In genomic region chr1:116485071-116485735, GRCh38 we compare ENCODE assay signal across 1 cellular context.
A peak's percentile ranks its signal among the peaks of the same experiment; 100 is the strongest.
TF ChIP-seq lines count a peak whose summit lies in the region.

No MANE protein-coding gene starts in this region.

TF ChIP-seq in HepG2, 621 proteins besides CTCF, POLR2A, EP300 and RAD21 (continued from another document):
- TF ChIP-seq, protein P1, sequence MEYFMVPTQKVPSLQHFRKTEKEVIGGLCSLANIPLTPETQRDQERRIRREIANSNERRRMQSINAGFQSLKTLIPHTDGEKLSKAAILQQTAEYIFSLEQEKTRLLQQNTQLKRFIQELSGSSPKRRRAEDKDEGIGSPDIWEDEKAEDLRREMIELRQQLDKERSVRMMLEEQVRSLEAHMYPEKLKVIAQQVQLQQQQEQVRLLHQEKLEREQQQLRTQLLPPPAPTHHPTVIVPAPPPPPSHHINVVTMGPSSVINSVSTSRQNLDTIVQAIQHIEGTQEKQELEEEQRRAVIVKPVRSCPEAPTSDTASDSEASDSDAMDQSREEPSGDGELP (IDR thresholded peaks at IDR 0.05; ENCODE audit: borderline replicate concordance, low read depth), result 0 out of 2 replicates have a peak, but pooled peaks have one; percentile 5
- peak; percentile 48 for TF ChIP-seq ELF3 (CRISPR knock-in tag; IDR thresholded peaks at IDR 0.05)
- no peak for TF ChIP-seq NR2F2 (IDR thresholded peaks at IDR 0.05; ENCODE audit: borderline replicate concordance, low read depth)
- TF ChIP-seq GATA4 (IDR thresholded peaks at IDR 0.05; ENCODE audit: borderline replicate concordance, low read depth), result no peak
- 0 out of 2 replicates have a peak, but pooled peaks have one; percentile 30 for TF ChIP-seq ZNF430 (CRISPR knock-in tag; IDR thresholded peaks at IDR 0.05)
- TF ChIP-seq SETDB1 (CRISPR knock-in tag; IDR thresholded peaks at IDR 0.05; ENCODE audit: borderline replicate concordance), result no peak
- TF ChIP-seq JARID2 (CRISPR knock-in tag; IDR thresholded peaks at IDR 0.05; ENCODE audit: insufficient replicate concordance), result no peak
- TF ChIP-seq MTA1 (CRISPR knock-in tag; IDR thresholded peaks at IDR 0.05; ENCODE audit: borderline replicate concordance), result peak; percentile 25; the same call in 1 of the 2 replicates
- TF ChIP-seq GFI1 (CRISPR knock-in tag; IDR thresholded peaks at IDR 0.05; ENCODE audit: borderline replicate concordance), result 0 out of 2 replicates have a peak, but pooled peaks have one; percentile 31
- TF ChIP-seq HMG20B (CRISPR knock-in tag; conservative IDR thresholded peaks at IDR 0.05), result no peak
- TF ChIP-seq ZFP90 (CRISPR knock-in tag; IDR thresholded peaks at IDR 0.05; ENCODE audit: borderline replicate concordance), result 0 out of 2 replicates have a peak, but pooled peaks have one; percentile 35
- no peak for TF ChIP-seq GTF2F1 (IDR thresholded peaks at IDR 0.05; ENCODE audit: low read length)
- no peak for TF ChIP-seq HDAC6 (IDR thresholded peaks at IDR 0.05; ENCODE audit: low read depth, low read length)
- TF ChIP-seq NFIC (IDR thresholded peaks at IDR 0.05; ENCODE audit: low read length), result no peak
- TF ChIP-seq DDIT3 (CRISPR knock-in tag; IDR thresholded peaks at IDR 0.05), result no peak
- peak; percentile 62 for TF ChIP-seq KAT8 (CRISPR knock-in tag; IDR thresholded peaks at IDR 0.05)
- TF ChIP-seq, protein P2, sequence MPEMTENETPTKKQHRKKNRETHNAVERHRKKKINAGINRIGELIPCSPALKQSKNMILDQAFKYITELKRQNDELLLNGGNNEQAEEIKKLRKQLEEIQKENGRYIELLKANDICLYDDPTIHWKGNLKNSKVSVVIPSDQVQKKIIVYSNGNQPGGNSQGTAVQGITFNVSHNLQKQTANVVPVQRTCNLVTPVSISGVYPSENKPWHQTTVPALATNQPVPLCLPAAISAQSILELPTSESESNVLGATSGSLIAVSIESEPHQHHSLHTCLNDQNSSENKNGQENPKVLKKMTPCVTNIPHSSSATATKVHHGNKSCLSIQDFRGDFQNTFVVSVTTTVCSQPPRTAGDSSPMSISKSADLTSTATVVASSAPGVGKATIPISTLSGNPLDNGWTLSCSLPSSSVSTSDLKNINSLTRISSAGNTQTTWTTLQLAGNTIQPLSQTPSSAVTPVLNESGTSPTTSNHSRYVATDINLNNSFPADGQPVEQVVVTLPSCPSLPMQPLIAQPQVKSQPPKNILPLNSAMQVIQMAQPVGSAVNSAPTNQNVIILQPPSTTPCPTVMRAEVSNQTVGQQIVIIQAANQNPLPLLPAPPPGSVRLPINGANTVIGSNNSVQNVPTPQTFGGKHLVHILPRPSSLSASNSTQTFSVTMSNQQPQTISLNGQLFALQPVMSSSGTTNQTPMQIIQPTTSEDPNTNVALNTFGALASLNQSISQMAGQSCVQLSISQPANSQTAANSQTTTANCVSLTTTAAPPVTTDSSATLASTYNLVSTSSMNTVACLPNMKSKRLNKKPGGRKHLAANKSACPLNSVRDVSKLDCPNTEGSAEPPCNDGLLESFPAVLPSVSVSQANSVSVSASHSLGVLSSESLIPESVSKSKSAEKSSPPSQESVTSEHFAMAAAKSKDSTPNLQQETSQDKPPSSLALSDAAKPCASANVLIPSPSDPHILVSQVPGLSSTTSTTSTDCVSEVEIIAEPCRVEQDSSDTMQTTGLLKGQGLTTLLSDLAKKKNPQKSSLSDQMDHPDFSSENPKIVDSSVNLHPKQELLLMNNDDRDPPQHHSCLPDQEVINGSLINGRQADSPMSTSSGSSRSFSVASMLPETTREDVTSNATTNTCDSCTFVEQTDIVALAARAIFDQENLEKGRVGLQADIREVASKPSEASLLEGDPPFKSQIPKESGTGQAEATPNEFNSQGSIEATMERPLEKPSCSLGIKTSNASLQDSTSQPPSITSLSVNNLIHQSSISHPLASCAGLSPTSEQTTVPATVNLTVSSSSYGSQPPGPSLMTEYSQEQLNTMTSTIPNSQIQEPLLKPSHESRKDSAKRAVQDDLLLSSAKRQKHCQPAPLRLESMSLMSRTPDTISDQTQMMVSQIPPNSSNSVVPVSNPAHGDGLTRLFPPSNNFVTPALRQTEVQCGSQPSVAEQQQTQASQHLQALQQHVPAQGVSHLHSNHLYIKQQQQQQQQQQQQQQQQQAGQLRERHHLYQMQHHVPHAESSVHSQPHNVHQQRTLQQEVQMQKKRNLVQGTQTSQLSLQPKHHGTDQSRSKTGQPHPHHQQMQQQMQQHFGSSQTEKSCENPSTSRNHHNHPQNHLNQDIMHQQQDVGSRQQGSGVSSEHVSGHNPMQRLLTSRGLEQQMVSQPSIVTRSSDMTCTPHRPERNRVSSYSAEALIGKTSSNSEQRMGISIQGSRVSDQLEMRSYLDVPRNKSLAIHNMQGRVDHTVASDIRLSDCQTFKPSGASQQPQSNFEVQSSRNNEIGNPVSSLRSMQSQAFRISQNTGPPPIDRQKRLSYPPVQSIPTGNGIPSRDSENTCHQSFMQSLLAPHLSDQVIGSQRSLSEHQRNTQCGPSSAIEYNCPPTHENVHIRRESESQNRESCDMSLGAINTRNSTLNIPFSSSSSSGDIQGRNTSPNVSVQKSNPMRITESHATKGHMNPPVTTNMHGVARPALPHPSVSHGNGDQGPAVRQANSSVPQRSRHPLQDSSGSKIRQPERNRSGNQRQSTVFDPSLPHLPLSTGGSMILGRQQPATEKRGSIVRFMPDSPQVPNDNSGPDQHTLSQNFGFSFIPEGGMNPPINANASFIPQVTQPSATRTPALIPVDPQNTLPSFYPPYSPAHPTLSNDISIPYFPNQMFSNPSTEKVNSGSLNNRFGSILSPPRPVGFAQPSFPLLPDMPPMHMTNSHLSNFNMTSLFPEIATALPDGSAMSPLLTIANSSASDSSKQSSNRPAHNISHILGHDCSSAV (CRISPR knock-in tag; IDR thresholded peaks at IDR 0.05; ENCODE audit: borderline replicate concordance), result no peak
- peak; percentile 33; the same call in 1 of the 2 replicates for TF ChIP-seq CREM (IDR thresholded peaks at IDR 0.05)
- no peak for TF ChIP-seq CREM (CRISPR knock-in tag; IDR thresholded peaks at IDR 0.05)
- no peak for TF ChIP-seq ZIK1 (CRISPR knock-in tag; IDR thresholded peaks at IDR 0.05; ENCODE audit: borderline replicate concordance, low read depth)
- no peak for TF ChIP-seq ZNF543 (CRISPR knock-in tag; IDR thresholded peaks at IDR 0.05)
- no peak for TF ChIP-seq THYN1 (CRISPR knock-in tag; IDR thresholded peaks at IDR 0.05; ENCODE audit: borderline replicate concordance, low read depth)
- TF ChIP-seq ZKSCAN5 (CRISPR knock-in tag; IDR thresholded peaks at IDR 0.05), result no peak
- no peak; the same call in 1 of the 2 replicates for TF ChIP-seq ZNF792 (CRISPR knock-in tag; IDR thresholded peaks at IDR 0.05)
- TF ChIP-seq CAMTA2 (CRISPR knock-in tag; IDR thresholded peaks at IDR 0.05; ENCODE audit: borderline replicate concordance), result no peak
- TF ChIP-seq ZBTB42 (CRISPR knock-in tag; IDR thresholded peaks at IDR 0.05), result no peak
- TF ChIP-seq BRD4 (CRISPR knock-in tag; IDR thresholded peaks at IDR 0.05), result peak; percentile 33
- peak; percentile 43; the same call in 1 of the 2 replicates for TF ChIP-seq ELF1 (CRISPR knock-in tag; IDR thresholded peaks at IDR 0.05)
- TF ChIP-seq CENPX (CRISPR knock-in tag; IDR thresholded peaks at IDR 0.05), result no peak
